Comparison of ENCODE assay signal across 27 cellular contexts in genomic region chr6:36063318-36063717, GRCh38. TPM values are rescaled to one million over a fixed set of nuclear protein-coding genes. Genes with fewer than 3 reads are reported as not detected.
"Had no signal": no experiment of that assay in that cellular context is flagged by ENCODE, and none has a peak within 500 bp of the region (broad histone marks: within the 10 kb centered on the region; RNA-seq: fewer than 3 reads in every experiment).

No MANE protein-coding gene starts in this region.

- H2AFZ ChIP-seq: neural progenitor cell had no signal

- H3K27me3 Mint-ChIP-seq: naive B cell; progenitor cell of endocrine pancreas; stimulated activated naive B cell treated with anti-CD40 and anti-IgM and Interleukin-4, amounts not matched to agents 10 μg/mL and 1 μg/mL and 100 μg/mL, for 72 hours had no signal

- DNase-seq: hypothalamus; immature natural killer cell; kidney; left colon; left ventricle myocardium inferior; mesendoderm; naive B cell; natural killer cell; nephron progenitor cell; ovary; right lobe of liver; stimulated activated CD4-positive, alpha-beta T cell treated with anti-CD3 and anti-CD28 coated beads, Interleukin-1b, Interleukin-23, amount 100 ng/mL, for 48 hours; stimulated activated CD4-positive, alpha-beta T cell treated with anti-CD3 and anti-CD28 coated beads, Interleukin-2, amount 100 ng/mL, for 48 hours; stimulated activated naive B cell treated with anti-CD40 and anti-IgM and Interleukin-4, amounts not matched to agents 10 μg/mL and 1 μg/mL and 100 μg/mL, for 72 hours; stimulated activated naive CD8-positive, alpha-beta T cell treated with anti-CD3 and anti-CD28 coated beads, Interleukin-15, Interleukin-2, amounts not matched to agents 100 U/mL and 50 U/mL, for 24 hours; stomach; testis; thyroid gland; transverse colon; upper lobe of right lung had no signal

- H3K36me3 ChIP-seq: neural progenitor cell, ovary had no signal

- H3K4me3 ChIP-seq: left ventricle myocardium inferior, lung, neural progenitor cell, ovary, right atrium auricular region, right lobe of liver, smooth muscle cell, stomach, testis, thyroid gland, transverse colon, upper lobe of right lung had no signal

- H3K9ac ChIP-seq: neural progenitor cell had no signal

- H3K27ac Mint-ChIP-seq: mesothelial cell of epicardium; natural killer cell; nephron progenitor cell; neural progenitor cell; progenitor cell of endocrine pancreas; stimulated activated naive B cell treated with anti-CD40 and anti-IgM and Interleukin-4, amounts not matched to agents 10 μg/mL and 1 μg/mL and 100 μg/mL, for 72 hours had no signal

- H3K27ac ChIP-seq: left ventricle myocardium inferior, neural progenitor cell, ovary, right atrium auricular region, right lobe of liver, stomach, testis, thyroid gland, transverse colon, upper lobe of right lung had no signal

- H3K27me3 ChIP-seq: neural progenitor cell, ovary, right atrium auricular region, right lobe of liver, stomach, testis, thyroid gland, transverse colon, upper lobe of right lung had no signal

- ATAC-seq: left colon; natural killer cell; stimulated activated naive B cell treated with anti-CD40 and anti-IgM and Interleukin-4, amounts not matched to agents 10 μg/mL and 1 μg/mL and 100 μg/mL, for 72 hours; stimulated activated naive CD8-positive, alpha-beta T cell treated with anti-CD3 and anti-CD28 coated beads, Interleukin-15, Interleukin-2, amounts not matched to agents 100 U/mL and 50 U/mL, for 24 hours; upper lobe of right lung had no signal

- H3K4me3 Mint-ChIP-seq: immature natural killer cell; mesothelial cell of epicardium; naive B cell; natural killer cell; nephron progenitor cell; neural progenitor cell; stimulated activated naive B cell treated with anti-CD40 and anti-IgM and Interleukin-4, amounts not matched to agents 10 μg/mL and 1 μg/mL and 100 μg/mL, for 72 hours had no signal

- H3K9me3 ChIP-seq: left ventricle myocardium inferior, ovary, right atrium auricular region, right lobe of liver, stomach, testis, thyroid gland, transverse colon, upper lobe of right lung had no signal

- H3K9me3 Mint-ChIP-seq: immature natural killer cell; mesothelial cell of epicardium; naive B cell; natural killer cell; nephron progenitor cell; neural progenitor cell; stimulated activated naive B cell treated with anti-CD40 and anti-IgM and Interleukin-4, amounts not matched to agents 10 μg/mL and 1 μg/mL and 100 μg/mL, for 72 hours had no signal

- H3K4me2 ChIP-seq: neural progenitor cell, smooth muscle cell had no signal

RNA-seq across cellular contexts. Expression of gene SLC26A8, which starts 38.9 kb away (rescaled TPM):
- total RNA-seq: left ventricle myocardium inferior, lower leg skin, progenitor cell of endocrine pancreas, right atrium auricular region, smooth muscle cell had no signal
- polyA plus RNA-seq: immature natural killer cell had no signal
